Comparison of ENCODE assay signal across 12 cellular contexts in the genomic region with DNA sequence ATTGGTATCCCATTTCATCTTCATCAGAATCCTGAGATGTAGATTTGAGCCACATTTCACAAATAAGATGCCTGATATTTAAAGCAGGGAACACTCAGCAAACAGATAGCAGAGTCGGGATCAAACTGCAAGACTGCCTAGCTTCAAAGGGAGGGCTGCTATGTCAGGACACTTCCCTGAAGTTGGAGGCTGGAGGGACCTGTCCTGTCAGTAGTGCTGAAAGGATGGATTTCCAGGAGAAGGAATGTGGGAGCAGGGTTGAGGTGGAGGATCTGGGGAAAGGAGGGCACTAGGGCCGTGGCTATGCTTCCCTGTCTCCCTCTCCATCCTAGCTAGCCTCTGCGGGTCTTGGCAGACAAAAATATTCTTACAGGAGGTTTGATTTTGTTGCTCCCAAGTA. TPM values are rescaled to one million over a fixed set of nuclear protein-coding genes. Genes with fewer than 3 reads are reported as not detected.
DNase-seq lines count a peak whose midpoint lies in the region; ATAC-seq and TF ChIP-seq lines count a peak whose summit lies in the region.
"Had no signal": no experiment of that assay in that cellular context is flagged by ENCODE, and none has a peak within 500 bp of the region (broad histone marks: within the 10 kb centered on the region; RNA-seq: fewer than 3 reads in every experiment).

No MANE protein-coding gene starts in this region.

- TF ChIP-seq POLR2A in sigmoid colon (IDR thresholded peaks at IDR 0.05) = no peak

- 33 to 70% methylated on average over 3 of the region's 3 CpGs for WGBS in sigmoid colon, 2 donors

- H3K9me3 Mint-ChIP-seq in CD8-positive, alpha-beta T cell = no peaks in the 10 kb centered on the region
- H3K9me3 Mint-ChIP-seq in activated CD8-positive, alpha-beta T cell treated with anti-CD3 and anti-CD28 coated beads, Interleukin-2, amount 10 ng/mL, durations not matched to agents 7 days and 5 days (ENCODE audit: insufficient read depth) = no peaks in the 10 kb centered on the region
- H3K9me3 Mint-ChIP-seq: IgD-negative memory B cell had no signal

- H3K4me3 Mint-ChIP-seq in CD8-positive, alpha-beta T cell = no peak overlapping the region
- no peak overlapping the region for H3K4me3 Mint-ChIP-seq in activated CD8-positive, alpha-beta T cell treated with anti-CD3 and anti-CD28 coated beads, Interleukin-2, amount 10 ng/mL, durations not matched to agents 7 days and 5 days

- DNase-seq in CD8-positive, alpha-beta T cell = no peak
- no peak for DNase-seq in activated CD8-positive, alpha-beta T cell treated with anti-CD3 and anti-CD28 coated beads, Interleukin-2, amount 10 ng/mL, durations not matched to agents 7 days and 5 days
- DNase-seq in left ventricle myocardium inferior = no peak
- DNase-seq in sigmoid colon = no peak
- no peak for DNase-seq in Karpas-422
- no peak for DNase-seq in sciatic nerve (ENCODE audit: low spot score)
- no peak for DNase-seq in posterior vena cava (ENCODE audit: low spot score)
- no peak for DNase-seq in NCI-H187 treated with DMSO at 0.1 percent for 48 hours (lab: John Stamatoyannopoulos, UW)
- DNase-seq: DMS79, T-helper 9 cell had no signal

- H3K4me3 ChIP-seq in CD8-positive, alpha-beta T cell (ENCODE audit: low read depth, low read length) = no peak overlapping the region
- H3K4me3 ChIP-seq in left ventricle myocardium inferior (peak overlapping the region; percentile 33), sigmoid colon (no peak overlapping the region), Karpas-422 (ENCODE audit: low read length) (no peak overlapping the region)

- H3K4me2 ChIP-seq in Karpas-422 (ENCODE audit: low read depth, low read length, poor library complexity, severe bottlenecking) = no peak overlapping the region

- H3K36me3 ChIP-seq in CD8-positive, alpha-beta T cell (ENCODE audit: insufficient read depth, low read length) = peaks cover 5% of the 10 kb centered on the region
- H3K36me3 ChIP-seq in left ventricle myocardium inferior (peaks cover 13% of the 10 kb centered on the region), sigmoid colon (peaks cover 0 to 11% (median 7%) of the 10 kb centered on the region in 4 donors), Karpas-422 (ENCODE audit: insufficient read depth, low read length) (no peaks in the 10 kb centered on the region)

- H2AFZ ChIP-seq in Karpas-422 (ENCODE audit: low read length) = no peak overlapping the region

- H4K20me1 ChIP-seq in Karpas-422 (ENCODE audit: insufficient read depth, low read depth, low read length) = no peaks in the 10 kb centered on the region

- peak overlapping the region; percentile 80 for H3K27ac Mint-ChIP-seq in CD8-positive, alpha-beta T cell
- H3K27ac Mint-ChIP-seq in activated CD8-positive, alpha-beta T cell treated with anti-CD3 and anti-CD28 coated beads, Interleukin-2, amount 10 ng/mL, durations not matched to agents 7 days and 5 days = peak overlapping the region; percentile 80

- no peak for ATAC-seq in CD8-positive, alpha-beta T cell
- no peak for ATAC-seq in activated CD8-positive, alpha-beta T cell treated with anti-CD3 and anti-CD28 coated beads, Interleukin-2, amount 10 ng/mL, durations not matched to agents 7 days and 5 days
- no peak for ATAC-seq in sciatic nerve

- H3K9me2 ChIP-seq in Karpas-422 (replicated peaks; ENCODE audit: insufficient read depth, low read length) = no peaks in the 10 kb centered on the region

- no peaks in the 10 kb centered on the region for H3K9me3 ChIP-seq in CD8-positive, alpha-beta T cell (ENCODE audit: low read length)
- H3K9me3 ChIP-seq in left ventricle myocardium inferior (replicated peaks) (no peaks in the 10 kb centered on the region), sigmoid colon (no peaks in the 10 kb centered on the region), Karpas-422 (ENCODE audit: low read length) (no peaks in the 10 kb centered on the region)

- H3K9ac ChIP-seq in Karpas-422 (ENCODE audit: low read length) = no peak overlapping the region

- no peak for TF ChIP-seq EP300 in sigmoid colon (IDR thresholded peaks at IDR 0.05)

- H3K27me3 Mint-ChIP-seq in CD8-positive, alpha-beta T cell (ENCODE audit: low read depth) = no peaks in the 10 kb centered on the region
- no peaks in the 10 kb centered on the region for H3K27me3 Mint-ChIP-seq in activated CD8-positive, alpha-beta T cell treated with anti-CD3 and anti-CD28 coated beads, Interleukin-2, amount 10 ng/mL, durations not matched to agents 7 days and 5 days (ENCODE audit: low read depth)
- H3K27me3 Mint-ChIP-seq: IgD-negative memory B cell had no signal

- peaks cover 39% of the 10 kb centered on the region for H3K4me1 ChIP-seq in CD8-positive, alpha-beta T cell (ENCODE audit: insufficient read depth, low read length)
- H3K4me1 ChIP-seq in left ventricle myocardium inferior (peaks cover 100% of the 10 kb centered on the region), sigmoid colon (peaks cover 0 to 63% (median 57%) of the 10 kb centered on the region in 4 donors), Karpas-422 (ENCODE audit: low read length) (peaks cover 22% of the 10 kb centered on the region)

- no peak for TF ChIP-seq CTCF in CD8-positive, alpha-beta T cell (IDR thresholded peaks at IDR 0.05)
- TF ChIP-seq CTCF in left ventricle myocardium inferior (IDR thresholded peaks at IDR 0.05; ENCODE audit: borderline replicate concordance) (no peak), sigmoid colon (IDR thresholded peaks at IDR 0.05) (no peak)

- peaks cover 25% of the 10 kb centered on the region for H3K36me3 Mint-ChIP-seq in CD8-positive, alpha-beta T cell
- H3K36me3 Mint-ChIP-seq in activated CD8-positive, alpha-beta T cell treated with anti-CD3 and anti-CD28 coated beads, Interleukin-2, amount 10 ng/mL, durations not matched to agents 7 days and 5 days (ENCODE audit: low read depth) = peaks cover 73% of the 10 kb centered on the region
- H3K36me3 Mint-ChIP-seq: IgD-negative memory B cell had no signal

- H3K79me2 ChIP-seq in Karpas-422 (ENCODE audit: low read length) = peaks cover 38% of the 10 kb centered on the region

- no peak overlapping the region for H3K27ac ChIP-seq in CD8-positive, alpha-beta T cell (ENCODE audit: low read depth, low read length)
- H3K27ac ChIP-seq in left ventricle myocardium inferior (replicated peaks) (peak overlapping the region; percentile 95), sigmoid colon (peak overlapping the region; percentile 68 to 87 (median 76)), Karpas-422 (ENCODE audit: low read length) (no peak overlapping the region)

- POLR2A ChIA-PET in CD8-positive, alpha-beta T cell (lab: Charles Lee) = no interaction called here
- POLR2A ChIA-PET in activated CD8-positive, alpha-beta T cell treated with anti-CD3 and anti-CD28 coated beads, Interleukin-2, amount 10 ng/mL, durations not matched to agents 7 days and 5 days (lab: Charles Lee) = interaction anchor here (0.8 kb wide), 1 partner anchor 54 kb away, joined by 4 read pairs; no protein-coding TSS in a partner anchor

- intact Hi-C loops in CD8-positive, alpha-beta T cell (cut with DNase I, micrococcal nuclease) = no loop called here
- intact Hi-C loops in left ventricle myocardium inferior (cut with micrococcal nuclease) (loop anchor here (5.0 kb wide), 1 partner anchor 52 kb away; the partner anchor contains the start of gene BCL2L1), sigmoid colon (cut with DNase I) (loop anchor here (2.0 kb wide), 2 partner anchors 29 to 43 kb away; no protein-coding TSS in a partner anchor), sciatic nerve (cut with DNase I) (no loop called here), posterior vena cava (cut with DNase I) (no loop called here)

- H3K27me3 ChIP-seq in CD8-positive, alpha-beta T cell (ENCODE audit: insufficient read depth, low read length) = no peaks in the 10 kb centered on the region
- H3K27me3 ChIP-seq in left ventricle myocardium inferior (ENCODE audit: low read depth) (no peaks in the 10 kb centered on the region), sigmoid colon (no peaks in the 10 kb centered on the region), Karpas-422 (ENCODE audit: low read length) (no peaks in the 10 kb centered on the region)

- CTCF ChIA-PET in CD8-positive, alpha-beta T cell (lab: Charles Lee) = interaction anchor here (1.2 to 5.5 kb wide), 3 partner anchors 8 to 54 kb away, joined by 3 to 27 read pairs (median 6); partner anchors contain the start of gene BCL2L1
- CTCF ChIA-PET in activated CD8-positive, alpha-beta T cell treated with anti-CD3 and anti-CD28 coated beads, Interleukin-2, amount 10 ng/mL, durations not matched to agents 7 days and 5 days (lab: Charles Lee) = interaction anchor here (1.1 to 6.8 kb wide), 3 partner anchors 8 to 53 kb away, joined by 3 to 49 read pairs (median 16); partner anchors contain the start of gene BCL2L1

- peaks cover 43% of the 10 kb centered on the region for H3K4me1 Mint-ChIP-seq in CD8-positive, alpha-beta T cell (ENCODE audit: low read depth)
- peaks cover 93% of the 10 kb centered on the region for H3K4me1 Mint-ChIP-seq in activated CD8-positive, alpha-beta T cell treated with anti-CD3 and anti-CD28 coated beads, Interleukin-2, amount 10 ng/mL, durations not matched to agents 7 days and 5 days (ENCODE audit: low read depth)

RNA-seq across cellular contexts. Expression of gene COX4I2, which starts 32.2 kb away (rescaled TPM):
- not detected for total RNA-seq in CD8-positive, alpha-beta T cell
- total RNA-seq in activated CD8-positive, alpha-beta T cell treated with anti-CD3 and anti-CD28 coated beads, Interleukin-2, amount 10 ng/mL, durations not matched to agents 7 days and 5 days = not detected
- 7.6 TPM for total RNA-seq in left ventricle myocardium inferior
- total RNA-seq in sigmoid colon = 1 to 10 TPM in 1 of 4 donors, not detected in 3; 1.1 TPM
- 1 to 10 TPM in 2 of 3 donors, not detected in 1; 1.4 to 3.0 TPM for polyA plus RNA-seq in sigmoid colon
- total RNA-seq in Karpas-422 (2014; rRNA removed; shearing (Covaris generic); ENCODE audit: low replicate concordance) = not detected in 2 replicates
- 8.3 TPM for total RNA-seq in sciatic nerve
- total RNA-seq in posterior vena cava = 1 to 10 TPM; 2.5 to 6.5 TPM
- total RNA-seq: renal cortical epithelial cell had no signal

RNA-seq across cellular contexts. Expression of gene BCL2L1, which starts 52.8 kb away (rescaled TPM):
- 1 to 10 TPM; 9.5 to 9.7 TPM for total RNA-seq in CD8-positive, alpha-beta T cell
- total RNA-seq in activated CD8-positive, alpha-beta T cell treated with anti-CD3 and anti-CD28 coated beads, Interleukin-2, amount 10 ng/mL, durations not matched to agents 7 days and 5 days = 10 to 100 TPM; 71.4 to 73.0 TPM
- total RNA-seq in left ventricle myocardium inferior = 53.2 TPM
- 10 to 100 TPM; 53.2 to 71.3 (median 55.7) TPM for total RNA-seq in sigmoid colon
- 10 to 100 TPM; 76.1 to 94.8 (median 78.7) TPM for polyA plus RNA-seq in sigmoid colon
- total RNA-seq in Karpas-422 (2014; rRNA removed; shearing (Covaris generic); ENCODE audit: low replicate concordance) = 41.0 and 56.1 TPM in 2 replicates
- total RNA-seq in sciatic nerve = 112 TPM
- 10 to 100 TPM; 65.4 to 76.0 TPM for total RNA-seq in posterior vena cava

Comparison
In these comparisons a context has a peak if more than half of its experiments do, and no peak if none do; other contexts are left out.
1. H3K27ac ChIP-seq: peak in left ventricle myocardium inferior (single experiment) and sigmoid colon (4 of 4); none in CD8-positive, alpha-beta T cell (single experiment) and Karpas-422 (single experiment).
2. intact Hi-C loops: an anchor here in left ventricle myocardium inferior (5.0 kb wide) and sigmoid colon (2.0 kb wide); none called in CD8-positive, alpha-beta T cell, sciatic nerve and posterior vena cava.